ENCODE assay signal across 8 cellular contexts in genomic region chr2:95403204-95403721, GRCh38. TPM values are rescaled to one million over a fixed set of nuclear protein-coding genes. Genes with fewer than 3 reads are reported as not detected.
DNase-seq lines count a peak whose midpoint lies in the region; ATAC-seq and TF ChIP-seq lines count a peak whose summit lies in the region.
"Not testable (repeated sequence)": the region's sequence is repeated elsewhere in the genome, so short reads cannot be mapped to it uniquely, and the experiment has no call there.

No MANE protein-coding gene starts in this region.

- ATAC-seq in T-helper 17 cell (peak; percentile 45), heart right ventricle (peak; percentile 35 to 69 (median 61))

- H3F3A ChIP-seq in neural progenitor cell (ENCODE audit: low read depth): not testable (repeated sequence)

- TF ChIP-seq CTCF in GM06990 (IDR thresholded peaks at IDR 0.05; ENCODE audit: insufficient read depth, low read length, poor library complexity, severe bottlenecking) (peak; percentile 56), HFFc6 (IDR thresholded peaks at IDR 0.05) (peak; percentile 73), heart right ventricle (IDR thresholded peaks at IDR 0.05) (peak in 7 of 9 donors; percentile 32 to 60 (median 50)), neural progenitor cell (IDR thresholded peaks at IDR 0.05) (peak; percentile 34), tibial nerve (IDR thresholded peaks at IDR 0.05) (peak in 2 of 5 experiments; percentile 35 to 39)

- peak overlapping the region; percentile 93 for H3K4me3 ChIP-seq in GM06990 (replicated peaks; ENCODE audit: low read depth, low read length)
- H3K4me3 ChIP-seq in heart right ventricle: peak overlapping the region; percentile 71 to 99 (median 93)
- peak overlapping the region; percentile 93 for H3K4me3 ChIP-seq in neural progenitor cell
- peak overlapping the region; percentile 71 to 95 (median 90) for H3K4me3 ChIP-seq in tibial nerve

- intact Hi-C loops in heart right ventricle (cut with DNase I): loop anchor here in 2 of 10 donors (5.0 kb wide), 2 partner anchors 56 to 324 kb away; no protein-coding TSS in a partner anchor

- H3K4me1 Mint-ChIP-seq in HFFc6 (ENCODE audit: low read depth): peaks cover 19% of the 10 kb centered on the region
- H3K4me1 Mint-ChIP-seq in T-helper 17 cell: peaks cover 18% of the 10 kb centered on the region
- H3K4me1 Mint-ChIP-seq in neural progenitor cell: peaks cover 18% of the 10 kb centered on the region

- H3K9ac ChIP-seq in neural progenitor cell: peak overlapping the region; percentile 90

- not testable (repeated sequence) for TF ChIP-seq POLR2A in tibial nerve (IDR thresholded peaks at IDR 0.05)

- TF ChIP-seq EP300 in tibial nerve (IDR thresholded peaks at IDR 0.05): not testable (repeated sequence)

- peaks cover 21% of the 10 kb centered on the region for H3K79me2 ChIP-seq in neural progenitor cell (ENCODE audit: low read depth)

- H3K9me3 Mint-ChIP-seq in HFFc6, neural progenitor cell: not testable (repeated sequence)

- peak overlapping the region; percentile 89 for H3K4me2 ChIP-seq in neural progenitor cell

- not testable (repeated sequence) for H3K27me3 ChIP-seq in GM06990 (replicated peaks; ENCODE audit: control insufficient read depth, insufficient read depth, low read length); heart right ventricle; neural progenitor cell; tibial nerve

- H2AFZ ChIP-seq in neural progenitor cell (replicated peaks): peak overlapping the region; percentile 94

- not testable (repeated sequence) for H3K27me3 Mint-ChIP-seq in HFFc6 (ENCODE audit: insufficient read depth); T-helper 17 cell; neural progenitor cell (ENCODE audit: insufficient read depth, low read depth)

- H3K4me3 Mint-ChIP-seq in HFFc6: peak overlapping the region; percentile 100
- H3K4me3 Mint-ChIP-seq in T-helper 17 cell: peak overlapping the region; percentile 97
- H3K4me3 Mint-ChIP-seq in neural progenitor cell: peak overlapping the region; percentile 97

- H3K4me1 ChIP-seq in heart right ventricle (peaks cover 0 to 31% (median 19%) of the 10 kb centered on the region in 9 donors), tibial nerve (peaks cover 0 to 33% (median 14%) of the 10 kb centered on the region in 4 donors)
- not testable (repeated sequence) for H3K4me1 ChIP-seq in neural progenitor cell

- H3K27ac ChIP-seq in heart right ventricle (peak overlapping the region in 9 of 10 donors; percentile 76 to 94 (median 86)), tibial nerve (peak overlapping the region; percentile 75 to 91 (median 83))
- H3K27ac ChIP-seq in neural progenitor cell: not testable (repeated sequence)

- H3K9me3 ChIP-seq in T-helper 17 cell (ENCODE audit: control insufficient read depth, low read length, poor library complexity, severe bottlenecking); heart right ventricle; neural progenitor cell (ENCODE audit: low read depth); tibial nerve: not testable (repeated sequence)

- not testable (repeated sequence) for H3K36me3 Mint-ChIP-seq in HFFc6 (ENCODE audit: low read depth); T-helper 17 cell (ENCODE audit: low read depth); neural progenitor cell

- not testable (repeated sequence) for H3K36me3 ChIP-seq in GM06990 (ENCODE audit: control insufficient read depth, insufficient read depth, low read length); neural progenitor cell; tibial nerve
- H3K36me3 ChIP-seq in heart right ventricle: peaks cover 0 to 17% (median 0%) of the 10 kb centered on the region in 9 donors

- peak overlapping the region; percentile 98 for H3K27ac Mint-ChIP-seq in HFFc6
- peak overlapping the region; percentile 96 for H3K27ac Mint-ChIP-seq in T-helper 17 cell
- peak overlapping the region; percentile 96 for H3K27ac Mint-ChIP-seq in neural progenitor cell

- not testable (repeated sequence) for H4K20me1 ChIP-seq in neural progenitor cell (ENCODE audit: low read depth)

- 2 to 5% methylated on average over 5 of the region's 5 CpGs for WGBS in heart right ventricle, 2 donors
- WGBS in tibial nerve, 2 donors: 4 to 5% methylated on average over 5 of the region's 5 CpGs

- not testable (repeated sequence) for DNase-seq in GM06990 (ENCODE audit: extremely low read depth, insufficient read length); T-helper 17 cell; heart right ventricle; neural progenitor cell (ENCODE audit: low spot score); tibial nerve (ENCODE audit: low spot score in 2 of 2)
- DNase-seq in HFFc6: peak; percentile 54
- peak; percentile 65 for DNase-seq in MV-4-11 (lab: John Stamatoyannopoulos, UW)
- DNase-seq in astrocyte of the hippocampus (ENCODE audit: low read depth, low spot score): peak; percentile 41

RNA-seq across cellular contexts. Expression of gene FAHD2A, which starts 0.8 kb away (rescaled TPM):
- 10 to 100 TPM; 23.1 to 28.0 (median 26.3) TPM for total RNA-seq in HFFc6 (2021; fragmentation: NEBNext Ultra II Directional; extraction: Animal tissue kit (Norgen Biotek cat#: 25700))
- 10 to 100 TPM; 19.1 to 19.8 TPM for total RNA-seq in T-helper 17 cell
- total RNA-seq in heart right ventricle: 10 to 100 TPM; 24.1 to 45.1 (median 39.8) TPM
- polyA plus RNA-seq in heart right ventricle: 10 to 100 TPM; 26.5 to 40.9 TPM
- 36.4 and 37.0 TPM in 2 replicates for total RNA-seq in neural progenitor cell (ENCODE audit: low replicate concordance)
- total RNA-seq in tibial nerve: 10 to 100 TPM; 21.0 to 34.5 (median 24.8) TPM
